12 cellular contexts compared by ENCODE assay signal in genomic region chr16:882256-882655, GRCh38.
A peak's percentile ranks its signal among the peaks of the same experiment; 100 is the strongest.
DNase-seq lines count a peak whose midpoint lies in the region; ATAC-seq and TF ChIP-seq lines count a peak whose summit lies in the region.
"Had no signal": no experiment of that assay in that cellular context is flagged by ENCODE, and none has a peak within 500 bp of the region (broad histone marks: within the 10 kb centered on the region; RNA-seq: fewer than 3 reads in every experiment).

No MANE protein-coding gene starts in this region.

- H3K4me2 ChIP-seq in BLaER1 treated with 17β-estradiol and CSF1 and Interleukin-3, amounts not matched to agents 10 nM and 100 nM, result peak overlapping the region in 8 of 11 experiments; percentile 66 to 95 (median 88); a peak in 12 of 22 replicates
- no peak overlapping the region for H3K4me2 ChIP-seq in osteoblast (ENCODE audit: insufficient read depth, low read length)

- no peak overlapping the region for H3K27ac ChIP-seq in BLaER1 treated with 17β-estradiol and CSF1 and Interleukin-3, amounts not matched to agents 10 nM and 100 nM
- H3K27ac ChIP-seq in osteoblast (ENCODE audit: low read depth, low read length), result no peak overlapping the region
- H3K27ac ChIP-seq in uterus, result no peak overlapping the region

- peaks cover 30 to 52% (median 46%) of the 10 kb centered on the region in 10 experiments for H3K4me1 ChIP-seq in BLaER1 treated with 17β-estradiol and CSF1 and Interleukin-3, amounts not matched to agents 10 nM and 100 nM
- no peaks in the 10 kb centered on the region for H3K4me1 ChIP-seq in osteoblast (ENCODE audit: insufficient read depth, low read length)
- H3K4me1 ChIP-seq in uterus, result no peaks in the 10 kb centered on the region

- H3K27ac Mint-ChIP-seq in T-helper 17 cell, result no peak overlapping the region
- peak overlapping the region; percentile 17 for H3K27ac Mint-ChIP-seq in stimulated activated naive B cell treated with anti-CD40 and anti-IgM and Interleukin-4, amounts not matched to agents 10 μg/mL and 1 μg/mL and 100 μg/mL, for 72 hours
- H3K27ac Mint-ChIP-seq: CD8-positive, alpha-beta T cell; H9 had no signal

- peaks cover 0 to 48% (median 5%) of the 10 kb centered on the region in 11 experiments; a peak in 9 of 22 replicates for H3K27me3 ChIP-seq in BLaER1 treated with 17β-estradiol and CSF1 and Interleukin-3, amounts not matched to agents 10 nM and 100 nM
- H3K27me3 ChIP-seq in osteoblast (ENCODE audit: insufficient read depth, low read length) (no peaks in the 10 kb centered on the region), uterus (no peaks in the 10 kb centered on the region)
- H3K27me3 ChIP-seq: BE2C had no signal

- peak overlapping the region; percentile 13 for H3K4me3 Mint-ChIP-seq in T-helper 17 cell
- H3K4me3 Mint-ChIP-seq in stimulated activated naive B cell treated with anti-CD40 and anti-IgM and Interleukin-4, amounts not matched to agents 10 μg/mL and 1 μg/mL and 100 μg/mL, for 72 hours, result no peak overlapping the region
- H3K4me3 Mint-ChIP-seq: CD8-positive, alpha-beta T cell; H9 had no signal

- intact Hi-C loops in uterus (cut with DNase I; ENCODE audit: low total_unique reads), result no loop called here

- H3K79me2 ChIP-seq in osteoblast (ENCODE audit: insufficient read depth, low read length), result no peaks in the 10 kb centered on the region

- peaks cover 0 to 53% (median 24%) of the 10 kb centered on the region in 11 experiments; a peak in 17 of 22 replicates for H4K20me1 ChIP-seq in BLaER1 treated with 17β-estradiol and CSF1 and Interleukin-3, amounts not matched to agents 10 nM and 100 nM
- peaks cover 2% of the 10 kb centered on the region for H4K20me1 ChIP-seq in osteoblast (ENCODE audit: insufficient read depth, low read length)

- peaks cover 28 to 38% (median 32%) of the 10 kb centered on the region in 11 experiments for H3K9me3 ChIP-seq in BLaER1 treated with 17β-estradiol and CSF1 and Interleukin-3, amounts not matched to agents 10 nM and 100 nM (replicated peaks in 1 of 11)
- H3K9me3 ChIP-seq in T-helper 17 cell (ENCODE audit: control insufficient read depth, low read length, poor library complexity, severe bottlenecking), result no peaks in the 10 kb centered on the region
- H3K9me3 ChIP-seq in osteoblast (ENCODE audit: low read depth, low read length), result no peaks in the 10 kb centered on the region
- peaks cover 0 to 4% of the 10 kb centered on the region in 2 donors for H3K9me3 ChIP-seq in uterus
- H3K9me3 ChIP-seq: BE2C had no signal

- H3K36me3 Mint-ChIP-seq in T-helper 17 cell (ENCODE audit: low read depth), result no peaks in the 10 kb centered on the region
- H3K36me3 Mint-ChIP-seq in stimulated activated naive B cell treated with anti-CD40 and anti-IgM and Interleukin-4, amounts not matched to agents 10 μg/mL and 1 μg/mL and 100 μg/mL, for 72 hours, result peaks cover 19 to 24% of the 10 kb centered on the region in 2 donors

- no peaks in the 10 kb centered on the region for H3K27me3 Mint-ChIP-seq in T-helper 17 cell
- H3K27me3 Mint-ChIP-seq in stimulated activated naive B cell treated with anti-CD40 and anti-IgM and Interleukin-4, amounts not matched to agents 10 μg/mL and 1 μg/mL and 100 μg/mL, for 72 hours, result no peaks in the 10 kb centered on the region

- TF ChIP-seq CTCF in osteoblast (IDR thresholded peaks at IDR 0.05; ENCODE audit: extremely low read depth, low read depth, low read length) (no peak), uterus (IDR thresholded peaks at IDR 0.05) (no peak)

- no peaks in the 10 kb centered on the region for H3K4me1 Mint-ChIP-seq in T-helper 17 cell
- H3K4me1 Mint-ChIP-seq in stimulated activated naive B cell treated with anti-CD40 and anti-IgM and Interleukin-4, amounts not matched to agents 10 μg/mL and 1 μg/mL and 100 μg/mL, for 72 hours, result peaks cover 9 to 12% of the 10 kb centered on the region in 2 donors

- peaks cover 6 to 16% (median 12%) of the 10 kb centered on the region in 11 experiments; a peak in 14 of 22 replicates for H3K36me3 ChIP-seq in BLaER1 treated with 17β-estradiol and CSF1 and Interleukin-3, amounts not matched to agents 10 nM and 100 nM
- H3K36me3 ChIP-seq in osteoblast (ENCODE audit: insufficient read depth, low read length), result no peaks in the 10 kb centered on the region
- no peaks in the 10 kb centered on the region for H3K36me3 ChIP-seq in uterus
- H3K36me3 ChIP-seq: BE2C had no signal

- DNase-seq in T-helper 17 cell (no peak), osteoblast (ENCODE audit: insufficient read length, low spot score, missing footprints) (peak; percentile 68), NCI-H2227 (lab: John Stamatoyannopoulos, UW; ENCODE audit: unreplicated experiment) (no peak), uterus (no peak)
- DNase-seq in stimulated activated naive B cell treated with anti-CD40 and anti-IgM and Interleukin-4, amounts not matched to agents 10 μg/mL and 1 μg/mL and 100 μg/mL, for 72 hours, result no peak
- DNase-seq: ACHN; BE2C; Calu3; CD8-positive, alpha-beta T cell; H9 had no signal

- H2AFZ ChIP-seq in osteoblast (ENCODE audit: low read length), result no peak overlapping the region

- H3K4me3 ChIP-seq in BLaER1 treated with 17β-estradiol and CSF1 and Interleukin-3, amounts not matched to agents 10 nM and 100 nM, result no peak overlapping the region
- no peak overlapping the region for H3K4me3 ChIP-seq in osteoblast (ENCODE audit: insufficient read depth, low read length)
- no peak overlapping the region for H3K4me3 ChIP-seq in uterus

- no peak for TF ChIP-seq POLR2A in uterus (IDR thresholded peaks at IDR 0.05)

- no peak overlapping the region for H3K9ac ChIP-seq in BLaER1 treated with 17β-estradiol and CSF1 and Interleukin-3, amounts not matched to agents 10 nM and 100 nM

- ATAC-seq in T-helper 17 cell (no peak), HG03439 (IDR thresholded peaks at IDR 0.05; ENCODE audit: unreplicated experiment) (no peak)
- ATAC-seq in stimulated activated naive B cell treated with anti-CD40 and anti-IgM and Interleukin-4, amounts not matched to agents 10 μg/mL and 1 μg/mL and 100 μg/mL, for 72 hours (replicated peaks), result no peak
- ATAC-seq: CD8-positive, alpha-beta T cell had no signal

- H3K9me3 Mint-ChIP-seq in stimulated activated naive B cell treated with anti-CD40 and anti-IgM and Interleukin-4, amounts not matched to agents 10 μg/mL and 1 μg/mL and 100 μg/mL, for 72 hours, result peaks cover 3 to 4% of the 10 kb centered on the region in 2 donors
- H3K9me3 Mint-ChIP-seq: CD8-positive, alpha-beta T cell; H9 had no signal
